ENCODE assay signal across 8 cellular contexts in genomic region chr14:102778616-102779351, GRCh38. TPM values are rescaled to one million over a fixed set of nuclear protein-coding genes. Genes with fewer than 3 reads are reported as not detected.
DNase-seq lines count a peak whose midpoint lies in the region; ATAC-seq and TF ChIP-seq lines count a peak whose summit lies in the region.

No MANE protein-coding gene starts in this region.

- no peak for ATAC-seq in GM21390 (IDR thresholded peaks at IDR 0.05; ENCODE audit: unreplicated experiment)

- DNase-seq in DMS 273 (lab: John Stamatoyannopoulos, UW; ENCODE audit: unreplicated experiment) = peak; percentile 81
- peak; percentile 87 for DNase-seq in NCI-H2171 treated with DMSO at 0.1 percent for 48 hours (lab: John Stamatoyannopoulos, UW)
- no peak for DNase-seq in colonic mucosa
- DNase-seq in SK-N-DZ (ENCODE audit: low spot score) = no peak
- DNase-seq in lower leg skin (ENCODE audit: low spot score in 2 of 2) = no peak
- no peak for DNase-seq in activated CD4-positive, alpha-beta T cell treated with anti-CD3 and anti-CD28 coated beads, Interleukin-2, amount 50 U/mL, for 1 hour

- peak overlapping the region; percentile 72 for H3K4me3 ChIP-seq in colonic mucosa
- no peak overlapping the region for H3K4me3 ChIP-seq in lower leg skin (ENCODE audit: low read depth, poor library complexity, severe bottlenecking)

- no peaks in the 10 kb centered on the region for H3K36me3 ChIP-seq in colonic mucosa

- intact Hi-C loops in colonic mucosa (cut with DNase I) = loop anchor here (5.0 kb wide), 2 partner anchors 86 to 139 kb away; no protein-coding TSS in a partner anchor
- intact Hi-C loops in lower leg skin (cut with DNase I; ENCODE audit: low total_unique reads) = no loop called here

- peak overlapping the region; percentile 78 to 94 (median 90) for H3K4me3 Mint-ChIP-seq in nephron

- TF ChIP-seq CTCF in colonic mucosa (IDR thresholded peaks at IDR 0.05) (no peak), nephron (IDR thresholded peaks at IDR 0.05; ENCODE audit: unreplicated experiment in 3 of 3) (no peak), lower leg skin (IDR thresholded peaks at IDR 0.05) (no peak)

- H3K27ac Mint-ChIP-seq in nephron = peak overlapping the region; percentile 67 to 92 (median 80)

- H3K27me3 Mint-ChIP-seq in nephron (ENCODE audit: low read depth) = peaks cover 4% of the 10 kb centered on the region

- H3K27ac ChIP-seq in colonic mucosa = no peak overlapping the region

- WGBS in lower leg skin, 2 donors = 24% methylated on average over 19 of the region's 19 CpGs

- H3K9ac ChIP-seq in colonic mucosa (ENCODE audit: low read depth in 2 of 2, low read length in 2 of 2) = peak overlapping the region; percentile 74 to 80

- no peaks in the 10 kb centered on the region for H3K27me3 ChIP-seq in colonic mucosa

- TF ChIP-seq POLR2A in lower leg skin (IDR thresholded peaks at IDR 0.05) = no peak

- no peaks in the 10 kb centered on the region for H3K9me3 Mint-ChIP-seq in nephron

- no peaks in the 10 kb centered on the region for H3K4me1 ChIP-seq in colonic mucosa

- no peaks in the 10 kb centered on the region for H3K9me3 ChIP-seq in colonic mucosa

- no peaks in the 10 kb centered on the region for H3K36me3 Mint-ChIP-seq in nephron (ENCODE audit: low read depth)

- H3K4me1 Mint-ChIP-seq in nephron = peaks cover 27% of the 10 kb centered on the region

RNA-seq across cellular contexts. Expression of gene TRAF3, which starts 1.5 kb away (rescaled TPM):
- total RNA-seq in colonic mucosa = 10 to 100 TPM; 20.8 to 26.0 TPM
- 5.3 and 5.4 TPM in 2 replicates for polyA plus RNA-seq in SK-N-DZ (2014; cell fraction: cytosol; rRNA removed)
- 4.7 and 5.9 TPM in 2 replicates for polyA plus RNA-seq in SK-N-DZ (2014; cell fraction: nucleus; rRNA removed)
- total RNA-seq in lower leg skin = 10 to 100 TPM in 3 of 4 donors, 1 to 10 TPM in 1; 3.0 to 14.4 (median 12.1) TPM

Comparison
In these comparisons a context has a peak if more than half of its experiments do, and no peak if none do; other contexts are left out.
1. DNase-seq: peak in DMS 273 (single experiment) and NCI-H2171 treated with DMSO at 0.1 percent for 48 hours (single experiment); none in colonic mucosa (single experiment), SK-N-DZ (single experiment), lower leg skin (0 of 2) and activated CD4-positive, alpha-beta T cell treated with anti-CD3 and anti-CD28 coated beads, Interleukin-2, amount 50 U/mL, for 1 hour (single experiment).